20 cellular contexts compared by ENCODE assay signal in the genomic region with DNA sequence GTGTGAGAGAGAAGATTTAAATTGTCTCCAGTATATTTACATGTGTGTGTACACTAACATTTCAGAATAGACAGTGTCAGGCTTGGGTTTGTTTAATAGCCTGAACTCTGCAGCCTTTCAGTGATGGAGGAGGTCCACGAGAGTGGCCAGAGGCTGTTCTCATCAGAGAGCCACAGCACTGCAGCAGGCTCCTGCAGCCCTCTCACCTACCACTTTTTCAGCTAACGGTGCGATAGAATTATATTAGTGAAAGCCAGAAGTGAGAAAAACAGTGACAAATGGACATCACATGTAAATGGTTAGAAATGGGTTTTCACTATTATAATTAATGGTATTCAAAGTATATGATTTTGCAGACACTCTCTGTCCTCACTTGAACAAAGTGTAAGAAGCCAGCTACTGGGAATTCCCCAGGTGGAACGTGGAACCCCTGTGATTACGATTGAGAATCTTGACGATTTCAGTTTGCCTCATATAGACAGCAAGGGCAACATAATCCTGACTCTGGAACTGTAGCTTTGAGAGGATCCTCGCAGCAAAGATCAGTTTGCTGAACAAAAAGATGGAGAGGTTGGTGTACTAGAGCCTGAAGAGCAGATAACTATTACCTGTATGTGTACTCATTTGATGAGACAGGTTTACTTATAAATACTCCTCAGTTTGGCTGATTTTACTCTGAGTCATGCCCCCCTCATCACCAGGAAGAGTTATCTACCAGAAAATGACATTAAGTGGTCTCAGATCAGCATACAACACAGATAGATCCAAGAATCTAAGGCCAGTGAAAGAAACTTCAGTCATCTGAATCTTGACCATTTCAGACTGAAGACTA. TPM values are rescaled to one million over a fixed set of nuclear protein-coding genes. Genes with fewer than 3 reads are reported as not detected.
DNase-seq lines count a peak whose midpoint lies in the region; ATAC-seq, FAIRE-seq and TF ChIP-seq lines count a peak whose summit lies in the region.
"Had no signal": no experiment of that assay in that cellular context is flagged by ENCODE, and none has a peak within 500 bp of the region (broad histone marks: within the 10 kb centered on the region; RNA-seq: fewer than 3 reads in every experiment).

No MANE protein-coding gene starts in this region.

- no peaks in the 10 kb centered on the region for H3K27me3 Mint-ChIP-seq in activated naive CD8-positive, alpha-beta T cell
- no peaks in the 10 kb centered on the region for H3K27me3 Mint-ChIP-seq in activated naive CD8-positive, alpha-beta T cell treated with anti-CD3 and anti-CD28 coated beads for 36 hours
- no peaks in the 10 kb centered on the region for H3K27me3 Mint-ChIP-seq in astrocyte (ENCODE audit: low read depth, unreplicated experiment)
- H3K27me3 Mint-ChIP-seq: activated CD8-positive, alpha-beta memory T cell treated with anti-CD3 and anti-CD28 coated beads, Interleukin-2, amount 10 ng/mL, durations not matched to agents 7 days and 5 days had no signal

- H3K9me3 Mint-ChIP-seq in activated naive CD8-positive, alpha-beta T cell (ENCODE audit: low read depth): no peaks in the 10 kb centered on the region
- no peaks in the 10 kb centered on the region for H3K9me3 Mint-ChIP-seq in activated naive CD8-positive, alpha-beta T cell treated with anti-CD3 and anti-CD28 coated beads for 36 hours
- H3K9me3 Mint-ChIP-seq in astrocyte (ENCODE audit: unreplicated experiment): no peaks in the 10 kb centered on the region

- peak overlapping the region; percentile 51 for H3K4me2 ChIP-seq in astrocyte (ENCODE audit: low read length)

- H3K9ac ChIP-seq in astrocyte (ENCODE audit: low read length): peak overlapping the region; percentile 28

- H4K20me1 ChIP-seq in astrocyte (ENCODE audit: insufficient read depth, low read length): no peaks in the 10 kb centered on the region

- no peak overlapping the region for H2AFZ ChIP-seq in astrocyte (ENCODE audit: low read depth, low read length)

- H3K4me3 Mint-ChIP-seq in activated naive CD8-positive, alpha-beta T cell: no peak overlapping the region
- no peak overlapping the region for H3K4me3 Mint-ChIP-seq in activated naive CD8-positive, alpha-beta T cell treated with anti-CD3 and anti-CD28 coated beads for 36 hours
- no peak overlapping the region for H3K4me3 Mint-ChIP-seq in astrocyte (ENCODE audit: unreplicated experiment)
- H3K4me3 Mint-ChIP-seq: activated CD8-positive, alpha-beta memory T cell treated with anti-CD3 and anti-CD28 coated beads, Interleukin-2, amount 10 ng/mL, durations not matched to agents 7 days and 5 days had no signal

- H3K27ac Mint-ChIP-seq in activated naive CD8-positive, alpha-beta T cell: peak overlapping the region; percentile 55
- no peak overlapping the region for H3K27ac Mint-ChIP-seq in activated naive CD8-positive, alpha-beta T cell treated with anti-CD3 and anti-CD28 coated beads for 36 hours
- peak overlapping the region; percentile 28 for H3K27ac Mint-ChIP-seq in astrocyte (ENCODE audit: unreplicated experiment)
- H3K27ac Mint-ChIP-seq: activated CD8-positive, alpha-beta memory T cell treated with anti-CD3 and anti-CD28 coated beads, Interleukin-2, amount 10 ng/mL, durations not matched to agents 7 days and 5 days had no signal

- H3K36me3 ChIP-seq in astrocyte (ENCODE audit: insufficient read depth, low read length): peaks cover 20% of the 10 kb centered on the region

- H3K27ac ChIP-seq in astrocyte (ENCODE audit: low read depth, low read length): peak overlapping the region; percentile 76
- H3K27ac ChIP-seq: coronary artery, stomach had no signal

- H3K4me1 ChIP-seq in astrocyte (ENCODE audit: insufficient read depth, low read length): peaks cover 19% of the 10 kb centered on the region
- H3K4me1 ChIP-seq: stomach had no signal

- no peaks in the 10 kb centered on the region for H3K27me3 ChIP-seq in astrocyte (ENCODE audit: insufficient read depth, low read length)
- H3K27me3 ChIP-seq: stomach had no signal

- H3K4me3 ChIP-seq in astrocyte (ENCODE audit: insufficient read depth, low read depth, low read length): no peak overlapping the region
- H3K4me3 ChIP-seq: coronary artery, stomach had no signal

- peaks cover 41% of the 10 kb centered on the region for H3K4me1 Mint-ChIP-seq in activated naive CD8-positive, alpha-beta T cell (ENCODE audit: low read depth)
- H3K4me1 Mint-ChIP-seq in activated naive CD8-positive, alpha-beta T cell treated with anti-CD3 and anti-CD28 coated beads for 36 hours: peaks cover 25% of the 10 kb centered on the region
- peaks cover 16% of the 10 kb centered on the region for H3K4me1 Mint-ChIP-seq in astrocyte (ENCODE audit: low read depth, unreplicated experiment)

- ATAC-seq in HG02623 (IDR thresholded peaks at IDR 0.05; ENCODE audit: unreplicated experiment): peak; percentile 50
- ATAC-seq in stimulated activated naive CD8-positive, alpha-beta T cell treated with anti-CD3 and anti-CD28 coated beads, Interleukin-15, Interleukin-2, amounts not matched to agents 100 U/mL and 50 U/mL, for 24 hours: peak; percentile 55
- ATAC-seq: activated CD8-positive, alpha-beta memory T cell treated with anti-CD3 and anti-CD28 coated beads, Interleukin-2, amount 10 ng/mL, durations not matched to agents 7 days and 5 days had no signal

- TF ChIP-seq CTCF in astrocyte (IDR thresholded peaks at IDR 0.05; ENCODE audit: insufficient read depth, low read depth, low read length): no peak

- DNase-seq in activated naive CD8-positive, alpha-beta T cell treated with anti-CD3 and anti-CD28 coated beads for 36 hours: no peak
- DNase-seq in astrocyte (ENCODE audit: low read depth) (no peak), G401 (ENCODE audit: low spot score) (no peak), hippocampal formation (lab: John Stamatoyannopoulos, UW) (no peak)
- no peak for DNase-seq in stimulated activated naive CD8-positive, alpha-beta T cell treated with anti-CD3 and anti-CD28 coated beads, Interleukin-15, Interleukin-2, amounts not matched to agents 100 U/mL and 50 U/mL, for 24 hours
- no peak for DNase-seq in activated CD8-positive, alpha-beta memory T cell treated with anti-CD3 and anti-CD28 coated beads, Interleukin-2, amount 50 U/mL, for 4 hours
- DNase-seq: activated CD8-positive, alpha-beta memory T cell treated with anti-CD3 and anti-CD28 coated beads, Interleukin-2, amount 10 ng/mL, durations not matched to agents 7 days and 5 days; AML-193; aorta; erythroblast; Kasumi-1; NCI-H1436; NCI-H345; nucleus accumbens; SHP77 treated with DMSO at 0.1 percent for 48 hours; stomach had no signal

- FAIRE-seq in astrocyte (lab: Jason Lieb, UNC): no peak
- FAIRE-seq: TTC549 had no signal

- peaks cover 20% of the 10 kb centered on the region for H3K36me3 Mint-ChIP-seq in activated naive CD8-positive, alpha-beta T cell
- H3K36me3 Mint-ChIP-seq in activated naive CD8-positive, alpha-beta T cell treated with anti-CD3 and anti-CD28 coated beads for 36 hours: peaks cover 51% of the 10 kb centered on the region
- peaks cover 14% of the 10 kb centered on the region for H3K36me3 Mint-ChIP-seq in astrocyte (ENCODE audit: low read depth, unreplicated experiment)

- in situ Hi-C loops in G401 (cut with HindIII; ENCODE audit: low sequenced_read_pairs): no loop called here

- no peaks in the 10 kb centered on the region for H3K79me2 ChIP-seq in astrocyte (ENCODE audit: insufficient read depth, low read length)

- H3K9me3 ChIP-seq in astrocyte (ENCODE audit: insufficient read depth, low read depth, low read length): no peaks in the 10 kb centered on the region
- H3K9me3 ChIP-seq: stomach had no signal

RNA-seq across cellular contexts. Expression of gene IFI16, which starts 31.4 kb away (rescaled TPM):
- 100 to 1,000 TPM; 292 to 296 TPM for total RNA-seq in activated naive CD8-positive, alpha-beta T cell treated with anti-CD3 and anti-CD28 coated beads for 36 hours
- total RNA-seq in astrocyte: 109 and 125 TPM in 2 replicates
- total RNA-seq in G401 (2014; rRNA removed; shearing (Covaris generic)): not detected in 2 replicates

RNA-seq across cellular contexts. Expression of gene AIM2, which starts 35.5 kb away (rescaled TPM):
- total RNA-seq in activated naive CD8-positive, alpha-beta T cell treated with anti-CD3 and anti-CD28 coated beads for 36 hours: 1 to 10 TPM; 1.8 TPM
- total RNA-seq in astrocyte: 1.3 and 1.5 TPM in 2 replicates
- total RNA-seq in G401 (2014; rRNA removed; shearing (Covaris generic)): not detected in 2 replicates

Comparison
In these comparisons a context has a peak if more than half of its experiments do, and no peak if none do; other contexts are left out.
1. RNA of gene IFI16, which starts 31.4 kb away (total RNA-seq): 292 to 296 TPM in activated naive CD8-positive, alpha-beta T cell treated with anti-CD3 and anti-CD28 coated beads for 36 hours and 109 to 125 TPM in astrocyte; not detected in G401; every median in the first group is over 100 times any median in the second.